Comparison of ENCODE assay signal across 23 cellular contexts in the genomic region with DNA sequence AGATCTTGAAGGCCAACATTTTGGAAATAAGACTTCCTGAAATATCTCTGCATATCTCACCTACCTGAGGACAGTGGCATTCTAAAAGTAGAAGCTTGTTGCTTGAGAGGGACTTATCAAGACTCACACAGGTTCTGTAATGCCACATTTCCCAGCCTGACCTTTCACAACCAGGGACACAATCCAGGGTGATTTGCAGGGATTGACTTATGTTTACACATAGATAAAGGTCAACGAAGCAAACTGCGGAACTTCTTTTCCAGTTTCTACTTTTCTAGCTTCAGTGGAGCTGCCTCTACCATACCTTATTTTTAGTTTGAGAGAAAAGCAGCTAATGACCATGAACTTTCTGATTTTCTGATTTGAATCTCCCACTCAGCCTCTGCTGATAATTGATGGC.
"Had no signal": no experiment of that assay in that cellular context is flagged by ENCODE, and none has a peak within 500 bp of the region (broad histone marks: within the 10 kb centered on the region; RNA-seq: fewer than 3 reads in every experiment).

No MANE protein-coding gene starts in this region.

- H3K27me3 ChIP-seq: ascending aorta, body of pancreas, MG63, Peyer's patch, SJCRH30 had no signal

- DNase-seq: activated CD4-positive, alpha-beta T cell treated with anti-CD3 and anti-CD28 coated beads for 48 hours; activated CD4-positive, alpha-beta T cell treated with anti-CD3 and anti-CD28 coated beads, Interleukin-2, amount 50 U/mL, for 4 hours; activated CD4-positive, CD25-positive, alpha-beta regulatory T cell treated with anti-CD3 and anti-CD28 coated beads, Interleukin-2, amount 50 U/mL, for 72 hours; activated CD8-positive, alpha-beta memory T cell treated with anti-CD3 and anti-CD28 coated beads, Interleukin-2, amount 50 U/mL, for 48 hours; activated CD8-positive, alpha-beta T cell treated with anti-CD3 and anti-CD28 coated beads, Interleukin-2, amount 10 ng/mL, durations not matched to agents 7 days and 5 days; activated effector memory CD4-positive, alpha-beta T cell treated with Interleukin-2 at 50 U/mL for 16 hours; activated naive CD4-positive, alpha-beta T cell; activated T-cell treated with anti-CD3 and anti-CD28 coated beads, Interleukin-2, amount 50 U/mL, for 1 hour; amniotic stem cell; body of pancreas; NCI-H1105; NCI-H1436; NCI-H1694 treated with DMSO at 0.1 percent for 48 hours; NCI-H2029 treated with DMSO at 0.1 percent for 48 hours; NCI-H510A treated with DMSO at 0.1 percent for 48 hours; NCI-H69; Peyer's patch; Right ventricle myocardium superior; SJCRH30 had no signal

- ATAC-seq: activated CD8-positive, alpha-beta T cell treated with anti-CD3 and anti-CD28 coated beads, Interleukin-2, amount 10 ng/mL, durations not matched to agents 7 days and 5 days; body of pancreas; WTC11 had no signal

- H3K27ac ChIP-seq: ascending aorta, body of pancreas, Peyer's patch, RWPE1, SJCRH30 had no signal

- H3K36me3 ChIP-seq: ascending aorta, MG63, Peyer's patch, SJCRH30 had no signal

- H3K9me3 ChIP-seq: ascending aorta, Peyer's patch, SJCRH30 had no signal

- H3K4me1 ChIP-seq: ascending aorta, Peyer's patch, SJCRH30 had no signal

- H3K4me3 ChIP-seq: ascending aorta, body of pancreas, MG63, Peyer's patch, SJCRH30 had no signal
